In genomic region chr11:117157507-117157906, GRCh38 we compare ENCODE assay signal across 24 cellular contexts.
"Had no signal": no experiment of that assay in that cellular context is flagged by ENCODE, and none has a peak within 500 bp of the region (broad histone marks: within the 10 kb centered on the region; RNA-seq: fewer than 3 reads in every experiment).

No MANE protein-coding gene starts in this region.

- H3K4me3 Mint-ChIP-seq: endodermal cell, immature natural killer cell, naive B cell, neural crest cell, type B pancreatic cell had no signal

- H3K27me3 Mint-ChIP-seq: naive B cell, type B pancreatic cell had no signal

- H3K9me3 Mint-ChIP-seq: endodermal cell, immature natural killer cell, naive B cell, neural crest cell, type B pancreatic cell had no signal

- FAIRE-seq: endothelial cell of umbilical vein, kidney, small intestine, urothelium cell line had no signal

- H3K4me3 ChIP-seq: colonic mucosa, left ventricle myocardium inferior, lower lobe of right lung, ovary, right atrium auricular region, suprapubic skin, thyroid gland had no signal

- H3K36me3 Mint-ChIP-seq: naive B cell had no signal

- H3K9me3 ChIP-seq: colonic mucosa, left ventricle myocardium inferior, lower lobe of right lung, ovary, right atrium auricular region, suprapubic skin, thyroid gland had no signal

- H3K27ac ChIP-seq: colonic mucosa, foreskin keratinocyte, left ventricle myocardium inferior, lower lobe of right lung, ovary, right atrium auricular region, suprapubic skin, thyroid gland had no signal

- ATAC-seq: foreskin keratinocyte; left cardiac atrium; lower lobe of right lung; stimulated activated naive CD8-positive, alpha-beta T cell treated with anti-CD3 and anti-CD28 coated beads, Interleukin-15, Interleukin-2, amounts not matched to agents 100 U/mL and 50 U/mL, for 24 hours had no signal

- H3K27me3 ChIP-seq: colonic mucosa, foreskin keratinocyte, ovary, right atrium auricular region, suprapubic skin, thyroid gland had no signal

- H3K4me1 ChIP-seq: colonic mucosa, suprapubic skin had no signal

- H3K36me3 ChIP-seq: colonic mucosa, ovary had no signal

- DNase-seq: colonic mucosa; effector CD4-positive, alpha-beta T cell; endodermal cell; erythroblast; foreskin keratinocyte; immature natural killer cell; kidney; left cardiac atrium; left ventricle myocardium inferior; lower lobe of right lung; mesenchymal stem cell; midbrain; naive B cell; ovary; small intestine; stimulated activated CD4-positive, alpha-beta T cell treated with anti-CD3 and anti-CD28 coated beads, Interleukin-12 subunit alpha, Interleukin-12 subunit beta, amount 100 ng/mL, for 4 hours; stimulated activated naive CD8-positive, alpha-beta T cell treated with anti-CD3 and anti-CD28 coated beads, Interleukin-15, Interleukin-2, amounts not matched to agents 100 U/mL and 50 U/mL, for 24 hours; thyroid gland had no signal
